13 cellular contexts compared by ENCODE assay signal in the genomic region with DNA sequence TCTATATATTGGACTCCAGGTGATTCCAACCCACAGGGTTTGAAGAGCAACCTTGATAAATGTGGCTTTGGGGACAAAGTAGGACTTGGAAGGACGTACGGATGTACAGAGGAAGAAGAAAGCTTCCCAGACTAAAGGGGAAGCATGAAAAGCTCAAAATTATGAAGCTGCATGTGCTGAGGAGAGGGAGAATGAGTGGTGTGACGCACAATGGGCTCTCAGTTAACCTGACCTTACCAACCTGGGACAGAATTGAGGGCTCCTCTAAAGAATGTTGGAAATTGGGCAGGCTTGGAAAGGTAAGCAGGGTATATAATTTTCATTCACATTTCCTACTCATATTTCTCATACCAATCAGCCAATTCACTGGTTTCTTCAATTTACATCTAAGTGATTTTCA. TPM values are rescaled to one million over a fixed set of nuclear protein-coding genes. Genes with fewer than 3 reads are reported as not detected.
DNase-seq lines count a peak whose midpoint lies in the region; ATAC-seq, FAIRE-seq and TF ChIP-seq lines count a peak whose summit lies in the region.
"Had no signal": no experiment of that assay in that cellular context is flagged by ENCODE, and none has a peak within 500 bp of the region (broad histone marks: within the 10 kb centered on the region; RNA-seq: fewer than 3 reads in every experiment).

No MANE protein-coding gene starts in this region.

- 0 out of 3 replicates have a peak, but pooled peaks cover 2% of the 10 kb centered on the region for H3K36me3 Mint-ChIP-seq in GM23338 (ENCODE audit: low read depth)
- H3K36me3 Mint-ChIP-seq: activated naive CD4-positive, alpha-beta T cell treated with anti-CD3 and anti-CD28 coated beads, Interleukin-2, amount 10 ng/mL, durations not matched to agents 7 days and 5 days had no signal

- no peaks in the 10 kb centered on the region for H4K20me1 ChIP-seq in GM23338 (replicated peaks; ENCODE audit: insufficient read depth)
- H4K20me1 ChIP-seq: BLaER1 had no signal

- H3K4me2 ChIP-seq in GM23338: no peak overlapping the region
- H3K4me2 ChIP-seq: BLaER1 had no signal

- H3K27ac Mint-ChIP-seq in GM23338: no peak overlapping the region
- H3K27ac Mint-ChIP-seq: activated naive CD4-positive, alpha-beta T cell treated with anti-CD3 and anti-CD28 coated beads, Interleukin-2, amount 10 ng/mL, durations not matched to agents 7 days and 5 days had no signal

- no peaks in the 10 kb centered on the region for H3K79me2 ChIP-seq in GM23338 (replicated peaks; ENCODE audit: insufficient read depth)

- no peak for DNase-seq in GM12892 (ENCODE audit: insufficient read length)
- no peak for DNase-seq in GM23338 (ENCODE audit: low spot score)
- no peak for DNase-seq in NCI-H128 (lab: John Stamatoyannopoulos, UW; ENCODE audit: unreplicated experiment)
- no peak for DNase-seq in SW480 (ENCODE audit: low spot score)
- no peak for DNase-seq in NCI-H2107 (lab: John Stamatoyannopoulos, UW)
- DNase-seq: activated CD4-positive, alpha-beta T cell treated with anti-CD3 and anti-CD28 coated beads for 1 hour; activated naive CD4-positive, alpha-beta T cell treated with anti-CD3 and anti-CD28 coated beads, Interleukin-2, amount 10 ng/mL, durations not matched to agents 7 days and 5 days; psoas muscle; stimulated activated naive CD4-positive, alpha-beta T cell treated with Interleukin-2 at 50 U/mL for 16 hours had no signal

- H3K36me3 ChIP-seq in GM23338 (ENCODE audit: insufficient read depth): no peaks in the 10 kb centered on the region
- H3K36me3 ChIP-seq: BLaER1 had no signal

- no peaks in the 10 kb centered on the region for H3K4me1 ChIP-seq in GM23338 (ENCODE audit: insufficient read depth)
- H3K4me1 ChIP-seq: BLaER1, psoas muscle had no signal

- no peak overlapping the region for H2AFZ ChIP-seq in GM23338

- TF ChIP-seq POLR2A in GM12892 (IDR thresholded peaks at IDR 0.05; ENCODE audit: low read depth, low read length): no peak

- H3K4me3 Mint-ChIP-seq in GM23338: no peak overlapping the region
- H3K4me3 Mint-ChIP-seq: activated naive CD4-positive, alpha-beta T cell treated with anti-CD3 and anti-CD28 coated beads, Interleukin-2, amount 10 ng/mL, durations not matched to agents 7 days and 5 days had no signal

- H3K4me3 ChIP-seq in GM23338: no peak overlapping the region
- H3K4me3 ChIP-seq: BLaER1, psoas muscle had no signal

- no peaks in the 10 kb centered on the region for H3K27me3 Mint-ChIP-seq in GM23338 (ENCODE audit: insufficient read depth, low read depth, poor library complexity)
- H3K27me3 Mint-ChIP-seq: activated naive CD4-positive, alpha-beta T cell treated with anti-CD3 and anti-CD28 coated beads, Interleukin-2, amount 10 ng/mL, durations not matched to agents 7 days and 5 days had no signal

- H3K4me1 Mint-ChIP-seq in GM23338: no peaks in the 10 kb centered on the region

- H3K27ac ChIP-seq in GM23338 (ENCODE audit: low read depth): no peak overlapping the region
- H3K27ac ChIP-seq: BLaER1, psoas muscle had no signal

- H3F3A ChIP-seq in GM23338 (replicated peaks; ENCODE audit: low read depth): no peaks in the 10 kb centered on the region

- no peak for TF ChIP-seq CTCF in GM23338 (conservative IDR thresholded peaks at IDR 0.05; ENCODE audit: low read depth in 2 of 2)

- ATAC-seq in GM19025 (IDR thresholded peaks at IDR 0.05; ENCODE audit: low read depth, unreplicated experiment) (peak; percentile 8), HG02588 (IDR thresholded peaks at IDR 0.05; ENCODE audit: unreplicated experiment) (peak; percentile 7), HG03342 (IDR thresholded peaks at IDR 0.05; ENCODE audit: unreplicated experiment) (peak; percentile 12), GM23338 (no peak)
- ATAC-seq: psoas muscle had no signal

- no peaks in the 10 kb centered on the region for H3K27me3 ChIP-seq in GM23338 (ENCODE audit: insufficient read depth)
- H3K27me3 ChIP-seq: BLaER1 had no signal

- peaks cover 7% of the 10 kb centered on the region; the same call in 2 of the 3 replicates for H3K9me3 Mint-ChIP-seq in GM23338
- H3K9me3 Mint-ChIP-seq: activated naive CD4-positive, alpha-beta T cell treated with anti-CD3 and anti-CD28 coated beads, Interleukin-2, amount 10 ng/mL, durations not matched to agents 7 days and 5 days had no signal

- FAIRE-seq in GM12892 (lab: Jason Lieb, UNC): peak; percentile 88

- H3K9me2 ChIP-seq in GM23338 (ENCODE audit: insufficient read depth): no peaks in the 10 kb centered on the region

TF ChIP-seq in GM23338, 12 proteins besides CTCF, POLR2A, EP300 and RAD21 (continues in another document):
- TF ChIP-seq REST (IDR thresholded peaks at IDR 0.05; ENCODE audit: unreplicated experiment) (no peak), ZNF331 (CRISPR knock-in tag; IDR thresholded peaks at IDR 0.05; ENCODE audit: low read depth) (no peak), EZH2 (IDR thresholded peaks at IDR 0.05; ENCODE audit: low read depth, unreplicated experiment) (no peak), STAT1 (IDR thresholded peaks at IDR 0.05; ENCODE audit: unreplicated experiment) (no peak), EZH2phosphoT487 (IDR thresholded peaks at IDR 0.05; ENCODE audit: unreplicated experiment) (no peak), NANOG (IDR thresholded peaks at IDR 0.05; ENCODE audit: borderline replicate concordance) (no peak), JUNB (IDR thresholded peaks at IDR 0.05; ENCODE audit: unreplicated experiment) (no peak)

RNA-seq across cellular contexts. Expression of gene TIGD2, which starts 10.5 kb away (rescaled TPM):
- polyA plus RNA-seq in GM12892 (2012; ENCODE audit: missing spikeins): 4.5 TPM
- 6.7 and 8.7 TPM in 2 replicates for total RNA-seq in GM23338 (2014; rRNA removed; shearing (Covaris generic))
- 1.8 and 2.1 TPM in 2 replicates for polyA plus RNA-seq in GM23338 (2016; fragmentation: Nextera tagmentation; extraction: Ambion mirVana)

RNA-seq across cellular contexts. Expression of gene FAM13A, which starts 43.9 kb away (rescaled TPM):
- 1.0 TPM for polyA plus RNA-seq in GM12892 (2012; ENCODE audit: missing spikeins)
- 24.1 and 28.4 TPM in 2 replicates for total RNA-seq in GM23338 (2014; rRNA removed; shearing (Covaris generic))
- polyA plus RNA-seq in GM23338 (2016; fragmentation: Nextera tagmentation; extraction: Ambion mirVana): 11.0 and 13.9 TPM in 2 replicates
